8 cellular contexts compared by ENCODE assay signal in the genomic region with DNA sequence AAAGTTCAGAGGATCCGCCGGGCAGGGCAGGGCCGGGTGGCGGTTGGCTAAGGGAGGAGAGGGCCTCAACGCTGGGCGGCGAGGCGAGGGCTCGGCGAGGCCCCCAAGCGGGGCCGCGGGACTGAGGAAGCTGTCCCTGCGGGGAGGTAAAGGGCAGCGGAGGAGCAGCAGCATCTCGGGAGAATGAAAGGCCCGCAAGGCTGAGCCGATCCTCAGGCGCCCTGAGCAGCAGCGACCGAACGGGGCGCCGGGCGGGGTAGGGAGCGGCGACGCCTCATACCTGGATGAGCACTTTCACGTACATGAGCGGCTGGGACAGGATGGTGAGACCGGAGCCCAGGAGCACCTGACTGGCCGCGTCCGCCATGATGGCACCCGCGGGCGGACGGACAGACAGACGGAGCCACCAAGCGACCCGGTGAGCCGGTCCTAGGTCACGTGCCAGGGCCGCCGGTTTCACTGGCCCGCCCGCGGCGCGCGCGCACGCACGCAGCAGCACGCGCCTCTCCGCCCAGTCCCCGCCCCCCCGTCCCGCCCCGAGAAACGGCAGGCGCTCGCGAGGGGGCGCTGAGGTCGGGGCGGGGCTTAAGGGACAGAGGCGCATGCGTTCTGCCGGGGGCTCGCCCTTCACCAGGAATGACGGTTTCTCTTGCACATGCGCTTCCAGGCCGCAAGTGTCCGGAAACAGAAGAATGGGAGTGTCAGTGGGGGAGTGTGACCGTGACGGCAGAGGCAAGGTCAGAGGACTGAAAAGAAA. TPM values are rescaled to one million over a fixed set of nuclear protein-coding genes. Genes with fewer than 3 reads are reported as not detected.
A peak's percentile ranks its signal among the peaks of the same experiment; 100 is the strongest.
DNase-seq lines count a peak whose midpoint lies in the region; TF ChIP-seq lines count a peak whose summit lies in the region.

A gene (minus strand): TSS at position 461 of the 757 bp plus-strand sequence. CDS start 94 bp downstream, at position 367.

- TF ChIP-seq CTCF in MM.1S (IDR thresholded peaks at IDR 0.05; ENCODE audit: low read length) (0 out of 2 replicates have a peak, but pooled peaks have one; percentile 6), foreskin fibroblast (IDR thresholded peaks at IDR 0.05; ENCODE audit: low read depth, low read length) (no peak), neural progenitor cell (IDR thresholded peaks at IDR 0.05) (peak; percentile 43)

- H4K20me1 ChIP-seq in MM.1S (ENCODE audit: insufficient read depth, low read length) (no peaks in the 10 kb centered on the region), neural progenitor cell (ENCODE audit: low read depth) (peaks cover 14% of the 10 kb centered on the region)

- peak within 1 kb of the TSS; percentile 73 for H3K4me2 ChIP-seq in MM.1S (ENCODE audit: low read depth, low read length)
- H3K4me2 ChIP-seq in neural progenitor cell, result peak within 1 kb of the TSS; percentile 80

- H2AFZ ChIP-seq in MM.1S (ENCODE audit: low read length), result peak within 1 kb of the TSS; percentile 81
- H2AFZ ChIP-seq in neural progenitor cell (replicated peaks), result peak within 1 kb of the TSS; percentile 71

- H3K36me3 Mint-ChIP-seq in neural progenitor cell, result peaks cover 8% of the 10 kb centered on the region

- H3K4me1 ChIP-seq in MM.1S (ENCODE audit: low read length), result peaks cover 5% of the 10 kb centered on the region; the same call in 1 of the 2 replicates
- H3K4me1 ChIP-seq in neural progenitor cell, result peaks cover 4% of the 10 kb centered on the region

- DNase-seq in G401 (ENCODE audit: low spot score), result peak; percentile 97
- DNase-seq in HCEC 1CT, result peak; percentile 98
- peak; percentile 96 for DNase-seq in MM.1S
- DNase-seq in SIG-M5 (lab: John Stamatoyannopoulos, UW), result peak; percentile 84
- DNase-seq in activated gamma-delta T cell treated with Interleukin-2 at 50 U/mL for 16 hours, result peak; percentile 95
- DNase-seq in foreskin fibroblast, result peak; percentile 97 to 99
- peak; percentile 96 for DNase-seq in neural progenitor cell (ENCODE audit: low spot score)
- DNase-seq in stromal cell of bone marrow (ENCODE audit: low read depth), result peak; percentile 92

- peaks cover 21% of the 10 kb centered on the region for H3K4me1 Mint-ChIP-seq in neural progenitor cell

- no peaks in the 10 kb centered on the region for H3K9me3 ChIP-seq in MM.1S (replicated peaks; ENCODE audit: insufficient read depth, low read length)
- no peaks in the 10 kb centered on the region for H3K9me3 ChIP-seq in neural progenitor cell (ENCODE audit: low read depth)

- H3K27me3 ChIP-seq in MM.1S (replicated peaks; ENCODE audit: insufficient read depth, low read length), result no peaks in the 10 kb centered on the region
- H3K27me3 ChIP-seq in neural progenitor cell, result no peaks in the 10 kb centered on the region

- H3K9me3 Mint-ChIP-seq in neural progenitor cell, result no peaks in the 10 kb centered on the region

- no peaks in the 10 kb centered on the region; the same call in 1 of the 2 replicates for H3K36me3 ChIP-seq in MM.1S (replicated peaks; ENCODE audit: insufficient read depth, low read length)
- H3K36me3 ChIP-seq in neural progenitor cell, result peaks cover 3% of the 10 kb centered on the region

- H3K9ac ChIP-seq in MM.1S (ENCODE audit: low read length) (peak within 1 kb of the TSS; percentile 86), neural progenitor cell (peak within 1 kb of the TSS; percentile 51)

- H3K27me3 Mint-ChIP-seq in neural progenitor cell (ENCODE audit: insufficient read depth, low read depth), result peaks cover 6% of the 10 kb centered on the region

- H3K4me3 ChIP-seq in MM.1S (ENCODE audit: low read length) (peak within 1 kb of the TSS; percentile 89), foreskin fibroblast (ENCODE audit: low read depth in 1 of 2, low read length in 2 of 2) (peak within 1 kb of the TSS; percentile 91 to 97), neural progenitor cell (peak within 1 kb of the TSS; percentile 69)

- H3K27ac ChIP-seq in MM.1S (ENCODE audit: low read length), result peak within 1 kb of the TSS; percentile 72
- peak within 1 kb of the TSS; percentile 42 for H3K27ac ChIP-seq in neural progenitor cell

- H3F3A ChIP-seq in MM.1S (ENCODE audit: insufficient read depth, low read length) (peaks cover 8% of the 10 kb centered on the region), neural progenitor cell (ENCODE audit: low read depth) (peaks cover 12% of the 10 kb centered on the region)

- in situ Hi-C loops in G401 (cut with HindIII; ENCODE audit: low sequenced_read_pairs), result no loop called here

- H3K27ac Mint-ChIP-seq in neural progenitor cell, result peak within 1 kb of the TSS; percentile 96

- peaks cover 38% of the 10 kb centered on the region for H3K79me2 ChIP-seq in MM.1S (ENCODE audit: low read length)
- H3K79me2 ChIP-seq in neural progenitor cell (ENCODE audit: low read depth), result peaks cover 31% of the 10 kb centered on the region

- no peaks in the 10 kb centered on the region for H3K9me2 ChIP-seq in MM.1S (replicated peaks; ENCODE audit: insufficient read depth, low read length)

- H3K4me3 Mint-ChIP-seq in neural progenitor cell, result peak within 1 kb of the TSS; percentile 97

RNA-seq across cellular contexts. Expression of the gene that starts here (rescaled TPM):
- total RNA-seq in G401 (2014; rRNA removed; shearing (Covaris generic)), result 29.0 and 33.2 TPM in 2 replicates
- total RNA-seq in neural progenitor cell (ENCODE audit: low replicate concordance), result 83.6 and 93.2 TPM in 2 replicates

Comparison
In these comparisons a context has a peak if more than half of its experiments do, and no peak if none do; other contexts are left out.
1. Peak in every context shown above with its lines: DNase-seq, H3K4me3 ChIP-seq and H3K27ac ChIP-seq.